19 cellular contexts compared by ENCODE assay signal in the genomic region with DNA sequence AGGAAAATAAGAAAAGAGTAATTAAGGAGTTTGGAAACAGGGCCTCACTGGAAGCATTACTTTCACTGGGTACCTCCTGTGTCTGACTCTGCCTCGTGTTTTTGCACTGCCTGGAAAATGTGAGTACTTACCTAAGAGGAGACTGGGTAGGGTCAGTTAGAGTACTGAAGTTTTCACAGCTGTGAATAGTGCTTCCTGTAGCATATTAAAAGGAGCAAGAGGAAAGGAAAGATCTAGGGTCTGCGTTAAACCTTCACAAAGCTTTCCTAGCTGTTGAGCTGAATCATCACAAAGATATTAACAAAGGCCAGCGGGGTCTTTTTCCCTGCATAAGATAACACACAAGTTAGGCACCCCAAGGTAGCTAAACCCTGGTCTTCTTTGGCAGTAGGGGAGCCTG.
A peak's percentile ranks its signal among the peaks of the same experiment; 100 is the strongest.
DNase-seq lines count a peak whose midpoint lies in the region; ATAC-seq and TF ChIP-seq lines count a peak whose summit lies in the region.
"Had no signal": no experiment of that assay in that cellular context is flagged by ENCODE, and none has a peak within 500 bp of the region (broad histone marks: within the 10 kb centered on the region; RNA-seq: fewer than 3 reads in every experiment).

No MANE protein-coding gene starts in this region.

- no peaks in the 10 kb centered on the region for H3K79me2 ChIP-seq in GM23338 (replicated peaks; ENCODE audit: insufficient read depth)
- no peaks in the 10 kb centered on the region for H3K79me2 ChIP-seq in hepatocyte

- no peaks in the 10 kb centered on the region for H3K9me3 ChIP-seq in hepatocyte (ENCODE audit: low read depth)
- no peaks in the 10 kb centered on the region for H3K9me3 ChIP-seq in neuron (ENCODE audit: low read length)
- H3K9me3 ChIP-seq: Caco-2, neutrophil, SJCRH30 had no signal

- H3K36me3 ChIP-seq in GM23338 (ENCODE audit: insufficient read depth) (no peaks in the 10 kb centered on the region), hepatocyte (replicated peaks; ENCODE audit: insufficient read depth, low read depth) (no peaks in the 10 kb centered on the region), neuron (ENCODE audit: insufficient read depth, low read length) (no peaks in the 10 kb centered on the region)
- H3K36me3 ChIP-seq: neutrophil, SJCRH30 had no signal

- H3K27me3 ChIP-seq in GM23338 (ENCODE audit: insufficient read depth) (no peaks in the 10 kb centered on the region), hepatocyte (no peaks in the 10 kb centered on the region), neuron (ENCODE audit: insufficient read depth, low read length) (no peaks in the 10 kb centered on the region), dorsolateral prefrontal cortex (no peaks in the 10 kb centered on the region)
- H3K27me3 ChIP-seq: neutrophil, SJCRH30 had no signal

- no peaks in the 10 kb centered on the region for H4K20me1 ChIP-seq in GM23338 (replicated peaks; ENCODE audit: insufficient read depth)
- no peaks in the 10 kb centered on the region for H4K20me1 ChIP-seq in hepatocyte (ENCODE audit: insufficient read depth, poor library complexity, severe bottlenecking)

- H3K27ac Mint-ChIP-seq in GM23338 = no peak overlapping the region; the same call in 1 of the 2 replicates
- no peak overlapping the region for H3K27ac Mint-ChIP-seq in activated CD4-positive, alpha-beta T cell treated with anti-CD3 and anti-CD28 coated beads, Interleukin-2, amount 10 ng/mL, durations not matched to agents 24 days and 14 days
- H3K27ac Mint-ChIP-seq: activated T-helper 17 cell treated with anti-CD3 and anti-CD28 coated beads, Interleukin-2, amount 50 U/mL, for 72 hours; T-helper 2 cell treated with Interferon-gamma antibody and Interleukin-4, amounts not matched to agents 5 μg/mL and 100 μg/mL, for 36 hours had no signal

- H3K4me1 Mint-ChIP-seq in GM23338 = peaks cover 15% of the 10 kb centered on the region
- H3K4me1 Mint-ChIP-seq in activated CD4-positive, alpha-beta T cell treated with anti-CD3 and anti-CD28 coated beads, Interleukin-2, amount 10 ng/mL, durations not matched to agents 24 days and 14 days = no peaks in the 10 kb centered on the region
- H3K4me1 Mint-ChIP-seq: activated T-helper 17 cell treated with anti-CD3 and anti-CD28 coated beads, Interleukin-2, amount 50 U/mL, for 72 hours; central memory CD8-positive, alpha-beta T cell had no signal

- no peak overlapping the region for H3K4me3 Mint-ChIP-seq in GM23338
- H3K4me3 Mint-ChIP-seq in activated CD4-positive, alpha-beta T cell treated with anti-CD3 and anti-CD28 coated beads, Interleukin-2, amount 10 ng/mL, durations not matched to agents 24 days and 14 days = no peak overlapping the region
- H3K4me3 Mint-ChIP-seq: activated T-helper 17 cell treated with anti-CD3 and anti-CD28 coated beads, Interleukin-2, amount 50 U/mL, for 72 hours; central memory CD8-positive, alpha-beta T cell; T-helper 2 cell treated with Interferon-gamma antibody and Interleukin-4, amounts not matched to agents 5 μg/mL and 100 μg/mL, for 36 hours had no signal

- H3K36me3 Mint-ChIP-seq in GM23338 (ENCODE audit: low read depth) = no peaks in the 10 kb centered on the region
- no peaks in the 10 kb centered on the region for H3K36me3 Mint-ChIP-seq in activated CD4-positive, alpha-beta T cell treated with anti-CD3 and anti-CD28 coated beads, Interleukin-2, amount 10 ng/mL, durations not matched to agents 24 days and 14 days (ENCODE audit: low read depth)

- no peak for TF ChIP-seq CTCF in GM23338 (conservative IDR thresholded peaks at IDR 0.05; ENCODE audit: low read depth in 2 of 2)
- TF ChIP-seq CTCF in hepatocyte (IDR thresholded peaks at IDR 0.05; ENCODE audit: poor library complexity) = no peak
- TF ChIP-seq CTCF in RWPE1 (conservative IDR thresholded peaks at IDR 0.05; ENCODE audit: low read depth) = no peak
- no peak for TF ChIP-seq CTCF in dorsolateral prefrontal cortex (IDR thresholded peaks at IDR 0.05 in 54 of 56, conservative IDR thresholded peaks at IDR 0.05 in 2 of 56; ENCODE audit: low read depth in 1 of 56, partially characterized antibody in 56 of 56)

- POLR2A ChIA-PET in RWPE1 (lab: Yijun Ruan, JAX; ENCODE audit: low non-redundant PET) = no interaction called here

- peaks cover 11% of the 10 kb centered on the region; the same call in 1 of the 2 replicates for H3K4me1 ChIP-seq in GM23338 (ENCODE audit: insufficient read depth)
- no peaks in the 10 kb centered on the region for H3K4me1 ChIP-seq in hepatocyte (ENCODE audit: insufficient read depth)
- H3K4me1 ChIP-seq in neuron (ENCODE audit: insufficient read depth, low read length) = peaks cover 10% of the 10 kb centered on the region

- H2AFZ ChIP-seq in GM23338 (no peak overlapping the region), hepatocyte (no peak overlapping the region), neuron (ENCODE audit: low read depth, low read length) (peak overlapping the region; percentile 30)

- H3K27ac ChIP-seq in GM23338 (ENCODE audit: low read depth) (no peak overlapping the region), hepatocyte (peak overlapping the region; percentile 35), RWPE1 (no peak overlapping the region), dorsolateral prefrontal cortex (peak overlapping the region in 1 of 59 donors; percentile 6)
- H3K27ac ChIP-seq: neutrophil, SJCRH30 had no signal

- no peaks in the 10 kb centered on the region for H3K27me3 Mint-ChIP-seq in GM23338 (ENCODE audit: insufficient read depth, low read depth, poor library complexity)
- no peaks in the 10 kb centered on the region for H3K27me3 Mint-ChIP-seq in activated CD4-positive, alpha-beta T cell treated with anti-CD3 and anti-CD28 coated beads, Interleukin-2, amount 10 ng/mL, durations not matched to agents 24 days and 14 days
- H3K27me3 Mint-ChIP-seq: activated T-helper 17 cell treated with anti-CD3 and anti-CD28 coated beads, Interleukin-2, amount 50 U/mL, for 72 hours; central memory CD8-positive, alpha-beta T cell had no signal

- no peaks in the 10 kb centered on the region for H3F3A ChIP-seq in GM23338 (replicated peaks; ENCODE audit: low read depth)

- DNase-seq in GM23338 (ENCODE audit: low spot score) (peak; percentile 6), hepatocyte (ENCODE audit: low spot score) (no peak), RWPE1 (ENCODE audit: low spot score) (no peak), medulla oblongata (ENCODE audit: extremely low spot score) (no peak), dorsolateral prefrontal cortex (no peak)
- DNase-seq in activated CD4-positive, alpha-beta T cell treated with anti-CD3 and anti-CD28 coated beads, Interleukin-2, amount 10 ng/mL, durations not matched to agents 24 days and 14 days = no peak
- DNase-seq: Caco-2; NCI-H2081 treated with DMSO at 0.1 percent for 48 hours; stimulated activated CD4-positive, alpha-beta T cell treated with anti-CD3 and anti-CD28 coated beads, Interleukin-4, amount 100 ng/mL, for 4 hours; stimulated activated CD8-positive, alpha-beta memory T cell treated with anti-CD3 and anti-CD28 coated beads, Interleukin-4, amount 100 ng/mL, for 48 hours had no signal

- no peaks in the 10 kb centered on the region for H3K9me3 Mint-ChIP-seq in GM23338
- H3K9me3 Mint-ChIP-seq in activated CD4-positive, alpha-beta T cell treated with anti-CD3 and anti-CD28 coated beads, Interleukin-2, amount 10 ng/mL, durations not matched to agents 24 days and 14 days = no peaks in the 10 kb centered on the region
- H3K9me3 Mint-ChIP-seq: T-helper 2 cell treated with Interferon-gamma antibody and Interleukin-4, amounts not matched to agents 5 μg/mL and 100 μg/mL, for 36 hours had no signal

- 46% methylated on average over 3 of the region's 3 CpGs for whole genome bisulfite sequencing in hepatocyte (ENCODE audit: low lambda C conversion rate, missing lambda C conversion rate)

- H3K9me2 ChIP-seq in GM23338 (ENCODE audit: insufficient read depth) (no peaks in the 10 kb centered on the region), hepatocyte (replicated peaks; ENCODE audit: insufficient read depth) (no peaks in the 10 kb centered on the region)

- CTCF ChIA-PET in RWPE1 (lab: Yijun Ruan, JAX) = no interaction called here

- H3K4me3 ChIP-seq in GM23338 (no peak overlapping the region), hepatocyte (no peak overlapping the region), neuron (ENCODE audit: low read length) (no peak overlapping the region), dorsolateral prefrontal cortex (no peak overlapping the region)
- H3K4me3 ChIP-seq: GM12878, K562, SJCRH30 had no signal

- no peak overlapping the region for H3K4me2 ChIP-seq in GM23338
- no peak overlapping the region for H3K4me2 ChIP-seq in hepatocyte

- peak; percentile 68 for ATAC-seq in GM23338
- ATAC-seq in SK-N-SH treated with all-trans-retinoic acid at 6 μM for 48 hours = peak; percentile 15
- ATAC-seq: activated T-helper 17 cell treated with anti-CD3 and anti-CD28 coated beads, Interleukin-2, amount 50 U/mL, for 72 hours; GM12878; K562 had no signal

- intact Hi-C loops in activated CD4-positive, alpha-beta T cell treated with anti-CD3 and anti-CD28 coated beads, Interleukin-2, amount 10 ng/mL, durations not matched to agents 24 days and 14 days (cut with micrococcal nuclease) = no loop called here
- intact Hi-C loops in dorsolateral prefrontal cortex (cut with DNase I) = no loop called here

TF ChIP-seq in GM23338, 12 proteins besides CTCF, POLR2A, EP300 and RAD21 (continues in another document):
- no peak for TF ChIP-seq NANOG (IDR thresholded peaks at IDR 0.05; ENCODE audit: borderline replicate concordance)
- TF ChIP-seq, protein P1, sequence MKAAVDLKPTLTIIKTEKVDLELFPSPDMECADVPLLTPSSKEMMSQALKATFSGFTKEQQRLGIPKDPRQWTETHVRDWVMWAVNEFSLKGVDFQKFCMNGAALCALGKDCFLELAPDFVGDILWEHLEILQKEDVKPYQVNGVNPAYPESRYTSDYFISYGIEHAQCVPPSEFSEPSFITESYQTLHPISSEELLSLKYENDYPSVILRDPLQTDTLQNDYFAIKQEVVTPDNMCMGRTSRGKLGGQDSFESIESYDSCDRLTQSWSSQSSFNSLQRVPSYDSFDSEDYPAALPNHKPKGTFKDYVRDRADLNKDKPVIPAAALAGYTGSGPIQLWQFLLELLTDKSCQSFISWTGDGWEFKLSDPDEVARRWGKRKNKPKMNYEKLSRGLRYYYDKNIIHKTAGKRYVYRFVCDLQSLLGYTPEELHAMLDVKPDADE (IDR thresholded peaks at IDR 0.05) = no peak

TF ChIP-seq in SK-N-SH treated with all-trans-retinoic acid at 6 μM for 48 hours, 23 proteins besides CTCF, POLR2A, EP300 and RAD21 (continues in another document):
- TF ChIP-seq ZFP30 (CRISPR knock-in tag; IDR thresholded peaks at IDR 0.05) (no peak), CSDC2 (CRISPR knock-in tag; IDR thresholded peaks at IDR 0.05) (no peak)
